Comparison of ENCODE assay signal across 11 cellular contexts in genomic region chr17:2233441-2233947, GRCh38.
DNase-seq lines count a peak whose midpoint lies in the region; ATAC-seq, FAIRE-seq and TF ChIP-seq lines count a peak whose summit lies in the region.
"Had no signal": no experiment of that assay in that cellular context is flagged by ENCODE, and none has a peak within 500 bp of the region (broad histone marks: within the 10 kb centered on the region; RNA-seq: fewer than 3 reads in every experiment).

No MANE protein-coding gene starts in this region.

- peak; percentile 7 for ATAC-seq in mucosa of descending colon
- ATAC-seq in upper lobe of right lung = peak; percentile 26

- H3K4me1 Mint-ChIP-seq in T-helper 2 cell treated with Interferon-gamma antibody and Interleukin-4, amounts not matched to agents 5 μg/mL and 100 μg/mL, for 36 hours (ENCODE audit: low read depth) = peaks cover 50% of the 10 kb centered on the region

- no peaks in the 10 kb centered on the region for H3K27me3 Mint-ChIP-seq in T-helper 2 cell treated with Interferon-gamma antibody and Interleukin-4, amounts not matched to agents 5 μg/mL and 100 μg/mL, for 36 hours (ENCODE audit: low read depth)
- H3K27me3 Mint-ChIP-seq: central memory CD8-positive, alpha-beta T cell had no signal

- no peak for TF ChIP-seq CTCF in coronary artery (IDR thresholded peaks at IDR 0.05)
- no peak for TF ChIP-seq CTCF in mucosa of descending colon (IDR thresholded peaks at IDR 0.05)
- TF ChIP-seq CTCF in upper lobe of right lung (IDR thresholded peaks at IDR 0.05) = no peak

- H3K9me3 Mint-ChIP-seq in T-helper 2 cell treated with Interferon-gamma antibody and Interleukin-4, amounts not matched to agents 5 μg/mL and 100 μg/mL, for 36 hours = no peaks in the 10 kb centered on the region
- H3K9me3 Mint-ChIP-seq: central memory CD8-positive, alpha-beta T cell had no signal

- peaks cover 35% of the 10 kb centered on the region for H3K36me3 Mint-ChIP-seq in T-helper 2 cell treated with Interferon-gamma antibody and Interleukin-4, amounts not matched to agents 5 μg/mL and 100 μg/mL, for 36 hours (ENCODE audit: low read depth)

- DNase-seq in T-helper 2 cell treated with Interferon-gamma antibody and Interleukin-4, amounts not matched to agents 5 μg/mL and 100 μg/mL, for 36 hours (ENCODE audit: low spot score) = no peak
- DNase-seq in T-helper 2 cell = no peak
- DNase-seq in coronary artery (ENCODE audit: low spot score) = no peak
- DNase-seq in mucosa of descending colon = no peak
- DNase-seq in upper lobe of right lung = no peak
- DNase-seq in small intestine = no peak
- no peak for DNase-seq in midbrain (lab: John Stamatoyannopoulos, UW)
- no peak for DNase-seq in NCI-H226
- DNase-seq: occipital lobe had no signal

- peak overlapping the region; percentile 24 to 83 for H3K27ac ChIP-seq in coronary artery
- H3K27ac ChIP-seq in upper lobe of right lung = peak overlapping the region; percentile 66
- H3K27ac ChIP-seq in small intestine (ENCODE audit: low read depth in 1 of 2, low read length in 1 of 2) = peak overlapping the region in 1 of 2 donors; percentile 73
- H3K27ac ChIP-seq: 22Rv1 had no signal

- peak overlapping the region; percentile 31 for H3K27ac Mint-ChIP-seq in T-helper 2 cell treated with Interferon-gamma antibody and Interleukin-4, amounts not matched to agents 5 μg/mL and 100 μg/mL, for 36 hours

- no peak overlapping the region for H3K4me3 Mint-ChIP-seq in T-helper 2 cell treated with Interferon-gamma antibody and Interleukin-4, amounts not matched to agents 5 μg/mL and 100 μg/mL, for 36 hours
- H3K4me3 Mint-ChIP-seq: central memory CD8-positive, alpha-beta T cell had no signal

- H3K36me3 ChIP-seq in mucosa of descending colon (ENCODE audit: low read depth) (no peaks in the 10 kb centered on the region), upper lobe of right lung (peaks cover 1% of the 10 kb centered on the region), small intestine (ENCODE audit: control insufficient read depth in 2 of 2, insufficient read depth in 2 of 2, low read length in 2 of 2) (peaks cover 0 to 5% of the 10 kb centered on the region in 2 donors)

- 64 to 68% (median 64%) methylated on average over 7 to 8 of the region's 8 CpGs for WGBS in small intestine, 3 donors

- H3K4me3 ChIP-seq in coronary artery (peak overlapping the region; percentile 30), mucosa of descending colon (no peak overlapping the region), upper lobe of right lung (no peak overlapping the region), small intestine (ENCODE audit: low read depth in 1 of 2, low read length in 2 of 2) (no peak overlapping the region)

- FAIRE-seq in small intestine (lab: Jason Lieb, UNC) = no peak

- H3K4me1 ChIP-seq in mucosa of descending colon (ENCODE audit: low read depth) (peaks cover 3% of the 10 kb centered on the region), upper lobe of right lung (peaks cover 53% of the 10 kb centered on the region), small intestine (ENCODE audit: control insufficient read depth in 2 of 2, insufficient read depth in 1 of 2, low read depth in 1 of 2, low read length in 1 of 2) (peaks cover 0 to 4% of the 10 kb centered on the region in 2 donors)

- H3K9me3 ChIP-seq in mucosa of descending colon (no peaks in the 10 kb centered on the region), upper lobe of right lung (no peaks in the 10 kb centered on the region), small intestine (ENCODE audit: control insufficient read depth, low read depth) (no peaks in the 10 kb centered on the region)

- H3K27me3 ChIP-seq in upper lobe of right lung (no peaks in the 10 kb centered on the region), small intestine (ENCODE audit: control insufficient read depth in 2 of 2, insufficient read depth in 2 of 2, low read length in 2 of 2) (no peaks in the 10 kb centered on the region)

- intact Hi-C loops in mucosa of descending colon (cut with DNase I, micrococcal nuclease) = no loop called here
- intact Hi-C loops in upper lobe of right lung (cut with DNase I) = no loop called here
